Comparison of ENCODE assay signal across 9 cellular contexts in genomic region chr9:21096172-21096900, GRCh38. TPM values are rescaled to one million over a fixed set of nuclear protein-coding genes. Genes with fewer than 3 reads are reported as not detected.
DNase-seq lines count a peak whose midpoint lies in the region; ATAC-seq and TF ChIP-seq lines count a peak whose summit lies in the region.
"Had no signal": no experiment of that assay in that cellular context is flagged by ENCODE, and none has a peak within 500 bp of the region (broad histone marks: within the 10 kb centered on the region; RNA-seq: fewer than 3 reads in every experiment).

No MANE protein-coding gene starts in this region.

- peak overlapping the region; percentile 56 to 83 (median 74) for H3K4me3 Mint-ChIP-seq in CD4-positive, alpha-beta memory T cell

- H3K9me3 ChIP-seq in CD4-positive, alpha-beta memory T cell (ENCODE audit: control insufficient read depth in 1 of 2, low read length in 2 of 2) = no peaks in the 10 kb centered on the region
- no peaks in the 10 kb centered on the region for H3K9me3 ChIP-seq in parathyroid adenoma (ENCODE audit: control insufficient read depth, low read length)

- no peak overlapping the region for H2AFZ ChIP-seq in parathyroid adenoma

- TF ChIP-seq CTCF in epithelial cell of proximal tubule (conservative IDR thresholded peaks at IDR 0.05; ENCODE audit: low read depth, low read length) = no peak
- TF ChIP-seq CTCF in parathyroid adenoma (IDR thresholded peaks at IDR 0.05) = no peak

- ATAC-seq in GM19372 (IDR thresholded peaks at IDR 0.05; ENCODE audit: low read depth, unreplicated experiment) (peak; percentile 75), HG03442 (IDR thresholded peaks at IDR 0.05; ENCODE audit: unreplicated experiment) (peak; percentile 87)
- ATAC-seq: Panc1 had no signal

- peak overlapping the region; percentile 7 to 57 for H3K4me3 ChIP-seq in CD4-positive, alpha-beta memory T cell (ENCODE audit: low read length in 2 of 2)
- H3K4me3 ChIP-seq in epithelial cell of proximal tubule (ENCODE audit: low read depth, low read length) = peak overlapping the region; percentile 19
- H3K4me3 ChIP-seq in parathyroid adenoma (ENCODE audit: low read depth, low read length) = peak overlapping the region; percentile 19

- H3K27ac ChIP-seq in CD4-positive, alpha-beta memory T cell (ENCODE audit: low read depth, low read length) = peak overlapping the region; percentile 50
- H3K27ac ChIP-seq in parathyroid adenoma = no peak overlapping the region

- no peaks in the 10 kb centered on the region for H3K27me3 Mint-ChIP-seq in CD4-positive, alpha-beta memory T cell

- peak; percentile 65 to 81 (median 73) for DNase-seq in CD4-positive, alpha-beta memory T cell
- DNase-seq in T-helper 22 cell (ENCODE audit: low read depth) (peak; percentile 5), epithelial cell of proximal tubule (ENCODE audit: low read depth) (peak; percentile 27), RKO (ENCODE audit: low spot score) (no peak), NCI-H146 treated with DMSO at 0.1 percent for 48 hours (lab: John Stamatoyannopoulos, UW; ENCODE audit: unreplicated experiment) (no peak)

- no peaks in the 10 kb centered on the region for H3K79me2 ChIP-seq in parathyroid adenoma

- H3K4me2 ChIP-seq in parathyroid adenoma (ENCODE audit: low read length) = peak overlapping the region; percentile 33

- H3K36me3 Mint-ChIP-seq in CD4-positive, alpha-beta memory T cell = no peaks in the 10 kb centered on the region

- no peak overlapping the region for H3K9ac ChIP-seq in parathyroid adenoma

- H3K4me1 ChIP-seq in CD4-positive, alpha-beta memory T cell (ENCODE audit: insufficient read depth, low read length) = peaks cover 27% of the 10 kb centered on the region
- H3K4me1 ChIP-seq in parathyroid adenoma = no peaks in the 10 kb centered on the region

- intact Hi-C loops in CD4-positive, alpha-beta memory T cell (cut with micrococcal nuclease) = loop anchor here (2.0 to 5.0 kb wide), 3 partner anchors 14 to 94 kb away; partner anchors contain the start of gene HACD4

- no peaks in the 10 kb centered on the region for H3K36me3 ChIP-seq in CD4-positive, alpha-beta memory T cell (ENCODE audit: insufficient read depth, low read length)
- H3K36me3 ChIP-seq in parathyroid adenoma (ENCODE audit: control insufficient read depth, insufficient read depth, low read length) = no peaks in the 10 kb centered on the region

- H3K27ac Mint-ChIP-seq in CD4-positive, alpha-beta memory T cell = peak overlapping the region; percentile 83 to 92 (median 90)

- CTCF ChIA-PET in CD4-positive, alpha-beta memory T cell (lab: Charles Lee; ENCODE audit: partially characterized antibody) = interaction anchor here (1.0 to 3.2 kb wide), 8 partner anchors 10 to 155 kb away, joined by 3 to 14 read pairs (median 4); no protein-coding TSS in a partner anchor

- peaks cover 28 to 52% (median 36%) of the 10 kb centered on the region in 4 donors for H3K4me1 Mint-ChIP-seq in CD4-positive, alpha-beta memory T cell

- no peaks in the 10 kb centered on the region for H3K9me3 Mint-ChIP-seq in CD4-positive, alpha-beta memory T cell

- no peaks in the 10 kb centered on the region for H3K27me3 ChIP-seq in CD4-positive, alpha-beta memory T cell (ENCODE audit: insufficient read depth, low read length)
- no peaks in the 10 kb centered on the region for H3K27me3 ChIP-seq in parathyroid adenoma (ENCODE audit: control insufficient read depth, insufficient read depth, low read length)

- POLR2A ChIA-PET in CD4-positive, alpha-beta memory T cell (lab: Charles Lee; ENCODE audit: partially characterized antibody) = interaction anchor here (0.7 to 1.7 kb wide), 5 partner anchors 13 to 474 kb away, joined by 3 to 12 read pairs (median 3); partner anchors contain the start of genes HACD4 and MLLT3

RNA-seq across cellular contexts. Expression of gene IFNB1, which starts 18.6 kb away (rescaled TPM):
- total RNA-seq in CD4-positive, alpha-beta memory T cell = not detected
- polyA plus RNA-seq in CD4-positive, alpha-beta memory T cell = under 1 TPM in 1 of 2 donors, not detected in 1; 0.40 TPM
- total RNA-seq in epithelial cell of proximal tubule = not detected in 2 replicates

RNA-seq across cellular contexts. Expression of gene IFNW1, which starts 45.3 kb away (rescaled TPM):
- not detected for total RNA-seq in CD4-positive, alpha-beta memory T cell
- polyA plus RNA-seq in CD4-positive, alpha-beta memory T cell = not detected
- total RNA-seq in epithelial cell of proximal tubule = not detected in 2 replicates

Comparison
In these comparisons a context has a peak if more than half of its experiments do, and no peak if none do; other contexts are left out.
1. DNase-seq: peak in CD4-positive, alpha-beta memory T cell (5 of 5), T-helper 22 cell (single experiment) and epithelial cell of proximal tubule (single experiment); none in RKO (single experiment) and NCI-H146 treated with DMSO at 0.1 percent for 48 hours (single experiment).
2. Peak in every context shown above with its lines, with median percentiles within 50 percentile points of each other: H3K4me3 ChIP-seq.